In genomic region chr1:23790696-23791433, GRCh38 we compare ENCODE assay signal across 1 cellular context.
TF ChIP-seq lines count a peak whose summit lies in the region.

Gene LYPLA2 (plus strand): TSS chr1:23791145. CDS start chr1:23792683, 1,538 bp downstream.

TF ChIP-seq in K562, 482 proteins besides CTCF, POLR2A, EP300 and RAD21 (continued from another document):
- no peak for TF ChIP-seq THRB (CRISPR knock-in tag; conservative IDR thresholded peaks at IDR 0.05)
- no peak for TF ChIP-seq RBM14 (IDR thresholded peaks at IDR 0.05; ENCODE audit: borderline replicate concordance, insufficient read depth, low read depth, low read length)
- no peak for TF ChIP-seq ZC3H11A (IDR thresholded peaks at IDR 0.05; ENCODE audit: low read depth, low read length)
- TF ChIP-seq HMGN3 (IDR thresholded peaks at IDR 0.05; ENCODE audit: borderline replicate concordance, extremely low read depth, insufficient read length, low read depth, low read length): peak; percentile 80
- no peak; the same call in 1 of the 2 replicates for TF ChIP-seq POLR2AphosphoS5 (IDR thresholded peaks at IDR 0.05; ENCODE audit: control insufficient read depth, insufficient read depth, low read depth, low read length)
- TF ChIP-seq FOXK2 (conservative IDR thresholded peaks at IDR 0.05 in 1 of 2, IDR thresholded peaks at IDR 0.05 in 1 of 2; ENCODE audit: low read depth in 2 of 2): peak in 1 of 2 experiments; percentile 61; a peak in 2 of 4 replicates
- peak; percentile 59 for TF ChIP-seq TAF9B (IDR thresholded peaks at IDR 0.05; ENCODE audit: partially characterized antibody)
- 0 out of 2 replicates have a peak, but pooled peaks have one; percentile 41 for TF ChIP-seq ZNF143 (CRISPR knock-in tag; IDR thresholded peaks at IDR 0.05)
- TF ChIP-seq FOS (IDR thresholded peaks at IDR 0.05; ENCODE audit: extremely low read depth, insufficient read length): no peak
- TF ChIP-seq, protein P1, sequence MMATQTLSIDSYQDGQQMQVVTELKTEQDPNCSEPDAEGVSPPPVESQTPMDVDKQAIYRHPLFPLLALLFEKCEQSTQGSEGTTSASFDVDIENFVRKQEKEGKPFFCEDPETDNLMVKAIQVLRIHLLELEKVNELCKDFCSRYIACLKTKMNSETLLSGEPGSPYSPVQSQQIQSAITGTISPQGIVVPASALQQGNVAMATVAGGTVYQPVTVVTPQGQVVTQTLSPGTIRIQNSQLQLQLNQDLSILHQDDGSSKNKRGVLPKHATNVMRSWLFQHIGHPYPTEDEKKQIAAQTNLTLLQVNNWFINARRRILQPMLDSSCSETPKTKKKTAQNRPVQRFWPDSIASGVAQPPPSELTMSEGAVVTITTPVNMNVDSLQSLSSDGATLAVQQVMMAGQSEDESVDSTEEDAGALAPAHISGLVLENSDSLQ (IDR thresholded peaks at IDR 0.05): peak; percentile 94
- no peak for TF ChIP-seq ESRRB (CRISPR knock-in tag; IDR thresholded peaks at IDR 0.05; ENCODE audit: borderline replicate concordance)
- TF ChIP-seq CTBP1 (IDR thresholded peaks at IDR 0.05; ENCODE audit: borderline replicate concordance): peak; percentile 31; the same call in 1 of the 2 replicates
- TF ChIP-seq, protein P2, sequence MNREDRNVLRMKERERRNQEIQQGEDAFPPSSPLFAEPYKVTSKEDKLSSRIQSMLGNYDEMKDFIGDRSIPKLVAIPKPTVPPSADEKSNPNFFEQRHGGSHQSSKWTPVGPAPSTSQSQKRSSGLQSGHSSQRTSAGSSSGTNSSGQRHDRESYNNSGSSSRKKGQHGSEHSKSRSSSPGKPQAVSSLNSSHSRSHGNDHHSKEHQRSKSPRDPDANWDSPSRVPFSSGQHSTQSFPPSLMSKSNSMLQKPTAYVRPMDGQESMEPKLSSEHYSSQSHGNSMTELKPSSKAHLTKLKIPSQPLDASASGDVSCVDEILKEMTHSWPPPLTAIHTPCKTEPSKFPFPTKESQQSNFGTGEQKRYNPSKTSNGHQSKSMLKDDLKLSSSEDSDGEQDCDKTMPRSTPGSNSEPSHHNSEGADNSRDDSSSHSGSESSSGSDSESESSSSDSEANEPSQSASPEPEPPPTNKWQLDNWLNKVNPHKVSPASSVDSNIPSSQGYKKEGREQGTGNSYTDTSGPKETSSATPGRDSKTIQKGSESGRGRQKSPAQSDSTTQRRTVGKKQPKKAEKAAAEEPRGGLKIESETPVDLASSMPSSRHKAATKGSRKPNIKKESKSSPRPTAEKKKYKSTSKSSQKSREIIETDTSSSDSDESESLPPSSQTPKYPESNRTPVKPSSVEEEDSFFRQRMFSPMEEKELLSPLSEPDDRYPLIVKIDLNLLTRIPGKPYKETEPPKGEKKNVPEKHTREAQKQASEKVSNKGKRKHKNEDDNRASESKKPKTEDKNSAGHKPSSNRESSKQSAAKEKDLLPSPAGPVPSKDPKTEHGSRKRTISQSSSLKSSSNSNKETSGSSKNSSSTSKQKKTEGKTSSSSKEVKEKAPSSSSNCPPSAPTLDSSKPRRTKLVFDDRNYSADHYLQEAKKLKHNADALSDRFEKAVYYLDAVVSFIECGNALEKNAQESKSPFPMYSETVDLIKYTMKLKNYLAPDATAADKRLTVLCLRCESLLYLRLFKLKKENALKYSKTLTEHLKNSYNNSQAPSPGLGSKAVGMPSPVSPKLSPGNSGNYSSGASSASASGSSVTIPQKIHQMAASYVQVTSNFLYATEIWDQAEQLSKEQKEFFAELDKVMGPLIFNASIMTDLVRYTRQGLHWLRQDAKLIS (CRISPR knock-in tag; IDR thresholded peaks at IDR 0.05): no peak
- no peak for TF ChIP-seq DDX20 (tag; IDR thresholded peaks at IDR 0.05; ENCODE audit: low read depth)
- no peak for TF ChIP-seq MCM3 (IDR thresholded peaks at IDR 0.05)
- TF ChIP-seq ZNF668 (CRISPR knock-in tag; IDR thresholded peaks at IDR 0.05): no peak
- TF ChIP-seq TEAD1 (CRISPR knock-in tag; IDR thresholded peaks at IDR 0.05): peak; percentile 24 to 75; a peak in 1 of 4 replicates
- peak; percentile 18; the same call in 1 of the 2 replicates for TF ChIP-seq ATF4 (CRISPR knock-in tag; IDR thresholded peaks at IDR 0.05)
- peak; percentile 88 for TF ChIP-seq ERF (CRISPR knock-in tag; IDR thresholded peaks at IDR 0.05)
- TF ChIP-seq ZBTB7A (IDR thresholded peaks at IDR 0.05; ENCODE audit: borderline replicate concordance, control insufficient read depth, low read depth, low read length): peak; percentile 46; the same call in 1 of the 2 replicates
- TF ChIP-seq ZNF707 (CRISPR knock-in tag; conservative IDR thresholded peaks at IDR 0.05): no peak
- TF ChIP-seq ZC3H4 (CRISPR knock-in tag; IDR thresholded peaks at IDR 0.05; ENCODE audit: borderline replicate concordance): peak; percentile 82; the same call in 1 of the 2 replicates
- no peak for TF ChIP-seq ZNF24 (IDR thresholded peaks at IDR 0.05)
- no peak for TF ChIP-seq SRSF3 (IDR thresholded peaks at IDR 0.05; ENCODE audit: insufficient read depth, low read length)
- TF ChIP-seq, protein P3, sequence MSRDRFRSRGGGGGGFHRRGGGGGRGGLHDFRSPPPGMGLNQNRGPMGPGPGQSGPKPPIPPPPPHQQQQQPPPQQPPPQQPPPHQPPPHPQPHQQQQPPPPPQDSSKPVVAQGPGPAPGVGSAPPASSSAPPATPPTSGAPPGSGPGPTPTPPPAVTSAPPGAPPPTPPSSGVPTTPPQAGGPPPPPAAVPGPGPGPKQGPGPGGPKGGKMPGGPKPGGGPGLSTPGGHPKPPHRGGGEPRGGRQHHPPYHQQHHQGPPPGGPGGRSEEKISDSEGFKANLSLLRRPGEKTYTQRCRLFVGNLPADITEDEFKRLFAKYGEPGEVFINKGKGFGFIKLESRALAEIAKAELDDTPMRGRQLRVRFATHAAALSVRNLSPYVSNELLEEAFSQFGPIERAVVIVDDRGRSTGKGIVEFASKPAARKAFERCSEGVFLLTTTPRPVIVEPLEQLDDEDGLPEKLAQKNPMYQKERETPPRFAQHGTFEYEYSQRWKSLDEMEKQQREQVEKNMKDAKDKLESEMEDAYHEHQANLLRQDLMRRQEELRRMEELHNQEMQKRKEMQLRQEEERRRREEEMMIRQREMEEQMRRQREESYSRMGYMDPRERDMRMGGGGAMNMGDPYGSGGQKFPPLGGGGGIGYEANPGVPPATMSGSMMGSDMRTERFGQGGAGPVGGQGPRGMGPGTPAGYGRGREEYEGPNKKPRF (IDR thresholded peaks at IDR 0.05; ENCODE audit: low read depth, low read length): no peak
- TF ChIP-seq CXXC5 (CRISPR knock-in tag; IDR thresholded peaks at IDR 0.05): peak; percentile 77
- no peak for TF ChIP-seq NFIX (CRISPR knock-in tag; IDR thresholded peaks at IDR 0.05; ENCODE audit: low read depth)
- no peak; the same call in 1 of the 2 replicates for TF ChIP-seq ZNF175 (CRISPR knock-in tag; IDR thresholded peaks at IDR 0.05; ENCODE audit: low read depth)
- no peak for TF ChIP-seq LEF1 (IDR thresholded peaks at IDR 0.05)
- no peak for TF ChIP-seq ZNF445 (CRISPR knock-in tag; IDR thresholded peaks at IDR 0.05; ENCODE audit: low read depth)
- no peak for TF ChIP-seq MECOM (CRISPR knock-in tag; IDR thresholded peaks at IDR 0.05)
- TF ChIP-seq, protein P4, sequence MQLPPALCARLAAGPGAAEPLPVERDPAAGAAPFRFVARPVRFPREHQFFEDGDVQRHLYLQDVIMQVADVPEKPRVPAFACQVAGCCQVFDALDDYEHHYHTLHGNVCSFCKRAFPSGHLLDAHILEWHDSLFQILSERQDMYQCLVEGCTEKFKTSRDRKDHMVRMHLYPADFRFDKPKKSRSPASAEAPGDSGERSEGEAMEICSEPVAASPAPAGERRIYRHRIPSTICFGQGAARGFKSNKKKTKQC (CRISPR knock-in tag; IDR thresholded peaks at IDR 0.05): peak; percentile 70; the same call in 1 of the 2 replicates
- no peak; the same call in 1 of the 2 replicates for TF ChIP-seq MTA3 (IDR thresholded peaks at IDR 0.05; ENCODE audit: borderline replicate concordance)
- TF ChIP-seq CGGBP1 (CRISPR knock-in tag; IDR thresholded peaks at IDR 0.05): no peak
- peak; percentile 84 for TF ChIP-seq SUPT5H (IDR thresholded peaks at IDR 0.05)
- TF ChIP-seq PYGO2 (tag; IDR thresholded peaks at IDR 0.05): no peak
- TF ChIP-seq ZC3H8 (IDR thresholded peaks at IDR 0.05): no peak
- no peak for TF ChIP-seq LARP7 (IDR thresholded peaks at IDR 0.05)
- no peak for TF ChIP-seq RAD51 (IDR thresholded peaks at IDR 0.05; ENCODE audit: borderline replicate concordance, low read depth)
- no peak for TF ChIP-seq CCNT2 (IDR thresholded peaks at IDR 0.05; ENCODE audit: borderline replicate concordance, extremely low read depth, insufficient read length, low read depth, low read length)
- TF ChIP-seq USF1 (CRISPR knock-in tag; IDR thresholded peaks at IDR 0.05): 0 out of 2 replicates have a peak, but pooled peaks have one; percentile 26
- TF ChIP-seq, protein P5, sequence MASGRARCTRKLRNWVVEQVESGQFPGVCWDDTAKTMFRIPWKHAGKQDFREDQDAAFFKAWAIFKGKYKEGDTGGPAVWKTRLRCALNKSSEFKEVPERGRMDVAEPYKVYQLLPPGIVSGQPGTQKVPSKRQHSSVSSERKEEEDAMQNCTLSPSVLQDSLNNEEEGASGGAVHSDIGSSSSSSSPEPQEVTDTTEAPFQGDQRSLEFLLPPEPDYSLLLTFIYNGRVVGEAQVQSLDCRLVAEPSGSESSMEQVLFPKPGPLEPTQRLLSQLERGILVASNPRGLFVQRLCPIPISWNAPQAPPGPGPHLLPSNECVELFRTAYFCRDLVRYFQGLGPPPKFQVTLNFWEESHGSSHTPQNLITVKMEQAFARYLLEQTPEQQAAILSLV (tag; IDR thresholded peaks at IDR 0.05): no peak
- peak; percentile 91 to 92 for TF ChIP-seq ETV6 (IDR thresholded peaks at IDR 0.05; ENCODE audit: borderline replicate concordance in 1 of 2, low read depth in 2 of 2, low read length in 1 of 2)
- no peak for TF ChIP-seq ETV6 (CRISPR knock-in tag; IDR thresholded peaks at IDR 0.05; ENCODE audit: borderline replicate concordance)
- no peak for TF ChIP-seq DMBX1 (CRISPR knock-in tag; IDR thresholded peaks at IDR 0.05; ENCODE audit: borderline replicate concordance)
- TF ChIP-seq ZNF699 (CRISPR knock-in tag; IDR thresholded peaks at IDR 0.05; ENCODE audit: insufficient replicate concordance): no peak
- no peak for TF ChIP-seq SETDB1 (IDR thresholded peaks at IDR 0.05; ENCODE audit: low read length)
- TF ChIP-seq CHD4 (IDR thresholded peaks at IDR 0.05; ENCODE audit: insufficient read depth, insufficient replicate concordance, low read depth, low read length, poor library complexity, severe bottlenecking): no peak
- TF ChIP-seq BRCA1 (IDR thresholded peaks at IDR 0.05): no peak
- TF ChIP-seq BRCA1 (CRISPR knock-in tag; IDR thresholded peaks at IDR 0.05): 0 out of 2 replicates have a peak, but pooled peaks have one; percentile 80
- no peak for TF ChIP-seq CREBBP (IDR thresholded peaks at IDR 0.05; ENCODE audit: low read depth, low read length)
- TF ChIP-seq ZKSCAN8 (CRISPR knock-in tag; IDR thresholded peaks at IDR 0.05): no peak
- TF ChIP-seq HEY1 (CRISPR knock-in tag; IDR thresholded peaks at IDR 0.05; ENCODE audit: borderline replicate concordance): no peak
- TF ChIP-seq TARDBP (IDR thresholded peaks at IDR 0.05): peak; percentile 85; the same call in 1 of the 2 replicates
- TF ChIP-seq NONO (IDR thresholded peaks at IDR 0.05; ENCODE audit: low read depth in 2 of 2, low read length in 1 of 2): 0 out of 4 replicates have a peak, but pooled peaks of 1 of the 2 experiments have one; percentile 48
- 0 out of 2 replicates have a peak, but pooled peaks have one; percentile 10 for TF ChIP-seq HMG20B (CRISPR knock-in tag; IDR thresholded peaks at IDR 0.05)
- no peak for TF ChIP-seq SAFB (IDR thresholded peaks at IDR 0.05; ENCODE audit: borderline replicate concordance, low read depth, low read length)
